9 cellular contexts compared by ENCODE assay signal in the genomic region with DNA sequence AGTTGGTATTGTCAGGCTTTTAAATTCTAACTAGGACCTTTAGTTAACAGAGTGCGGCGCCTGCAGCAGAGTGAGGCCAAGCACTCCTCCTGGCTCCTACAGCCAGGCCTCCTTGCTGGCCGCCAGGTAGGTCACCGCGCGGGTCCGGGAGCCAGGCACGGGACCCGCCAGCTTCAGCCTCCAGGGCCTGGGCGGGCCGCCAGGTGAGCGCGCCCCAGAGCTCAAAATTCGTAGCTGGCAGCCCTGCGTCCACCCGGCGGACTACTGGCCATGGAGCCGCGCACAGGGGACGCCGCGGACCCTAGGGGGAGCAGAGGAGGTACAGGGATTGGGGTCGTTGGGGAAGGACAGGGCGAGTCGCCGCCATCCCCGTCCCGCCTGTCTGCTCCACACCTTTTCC. TPM values are rescaled to one million over a fixed set of nuclear protein-coding genes. Genes with fewer than 3 reads are reported as not detected.
A peak's percentile ranks its signal among the peaks of the same experiment; 100 is the strongest.
DNase-seq lines count a peak whose midpoint lies in the region; ATAC-seq, FAIRE-seq and TF ChIP-seq lines count a peak whose summit lies in the region.
"Had no signal": no experiment of that assay in that cellular context is flagged by ENCODE, and none has a peak within 500 bp of the region (broad histone marks: within the 10 kb centered on the region; RNA-seq: fewer than 3 reads in every experiment).

A gene (plus strand): TSS at position 139 of the 400 bp plus-strand sequence. CDS start 132 bp downstream, at position 271.

- H3K36me3 ChIP-seq in esophagus squamous epithelium: no peaks in the 10 kb centered on the region
- no peaks in the 10 kb centered on the region for H3K36me3 ChIP-seq in pancreas

- intact Hi-C loops in Calu3 (cut with micrococcal nuclease; ENCODE audit: unreplicated experiment) (no loop called here), esophagus squamous epithelium (cut with DNase I) (no loop called here), pancreas (cut with DNase I) (no loop called here)

- H3K9me3 Mint-ChIP-seq in Calu3 (ENCODE audit: low read depth, unreplicated experiment): no peaks in the 10 kb centered on the region

- no peaks in the 10 kb centered on the region for H3K27me3 Mint-ChIP-seq in Calu3 (ENCODE audit: unreplicated experiment)

- peaks cover 42% of the 10 kb centered on the region for H3K36me3 Mint-ChIP-seq in Calu3 (ENCODE audit: insufficient read depth, unreplicated experiment)

- TF ChIP-seq POLR2A in esophagus squamous epithelium (IDR thresholded peaks at IDR 0.05): no peak

- POLR2A ChIA-PET in RWPE1 (lab: Yijun Ruan, JAX; ENCODE audit: low non-redundant PET): no interaction called here

- TF ChIP-seq CTCF in Calu3 (IDR thresholded peaks at IDR 0.05; ENCODE audit: unreplicated experiment) (no peak), RWPE1 (conservative IDR thresholded peaks at IDR 0.05; ENCODE audit: low read depth) (no peak), esophagus squamous epithelium (IDR thresholded peaks at IDR 0.05) (no peak), pancreas (IDR thresholded peaks at IDR 0.05) (no peak), GM13977 (IDR thresholded peaks at IDR 0.05; ENCODE audit: extremely low read depth, insufficient read depth, missing control alignments) (no peak)

- H3K4me1 ChIP-seq in esophagus squamous epithelium: peaks cover 0 to 33% (median 10%) of the 10 kb centered on the region in 3 donors
- no peaks in the 10 kb centered on the region for H3K4me1 ChIP-seq in pancreas

- ATAC-seq in pancreas: peak; percentile 47 to 59 (median 52)

- CTCF ChIA-PET in Calu3 (lab: Charles Lee) (no interaction called here), RWPE1 (lab: Yijun Ruan, JAX) (no interaction called here)

- H3K27ac ChIP-seq in RWPE1 (peak within 1 kb of the TSS; percentile 100), esophagus squamous epithelium (peak within 1 kb of the TSS; percentile 86 to 97 (median 93)), pancreas (peak within 1 kb of the TSS; percentile 68 to 93 (median 83))

- H3K4me1 Mint-ChIP-seq in Calu3 (ENCODE audit: low read depth, unreplicated experiment): peaks cover 31% of the 10 kb centered on the region

- peak within 1 kb of the TSS; percentile 94 for H3K4me3 Mint-ChIP-seq in Calu3 (ENCODE audit: low read depth, unreplicated experiment)

- H3K9me3 ChIP-seq in esophagus squamous epithelium (no peaks in the 10 kb centered on the region), pancreas (no peaks in the 10 kb centered on the region)

- DNase-seq in Calu3: peak; percentile 62
- DNase-seq in RWPE1 (ENCODE audit: low spot score): no peak
- no peak for DNase-seq in esophagus squamous epithelium (lab: John Stamatoyannopoulos, UW)
- peak; percentile 50 to 83 (median 72) for DNase-seq in pancreas
- no peak for DNase-seq in activated effector memory CD4-positive, alpha-beta T cell treated with Interleukin-2 at 50 U/mL for 16 hours
- DNase-seq in stimulated activated CD4-positive, alpha-beta T cell treated with anti-CD3 and anti-CD28 coated beads, Interleukin-12 subunit alpha, Interleukin-12 subunit beta, amount 100 ng/mL, for 4 hours: no peak
- no peak for DNase-seq in GM13977 (ENCODE audit: low spot score)
- DNase-seq in cerebellar nuclear complex (lab: John Stamatoyannopoulos, UW): no peak
- DNase-seq: activated CD8-positive, alpha-beta memory T cell treated with anti-CD3 and anti-CD28 coated beads, Interleukin-2, amount 50 U/mL, for 4 hours had no signal

- in situ Hi-C loops in GM13977 (cut with MboI; ENCODE audit: low pct_unique_long_range_greater_than_20kb, low sequenced_read_pairs, unreplicated experiment): no loop called here

- no peaks in the 10 kb centered on the region for H3K27me3 ChIP-seq in esophagus squamous epithelium
- no peaks in the 10 kb centered on the region for H3K27me3 ChIP-seq in pancreas

- WGBS in esophagus squamous epithelium, 2 donors: 67% methylated on average over 6 of the region's 28 CpGs; no CpG with 5 or more reads in 1 of the 2 donors
- WGBS in pancreas, 2 donors: 8 to 29% methylated on average over 28 of the region's 28 CpGs

- no peak for FAIRE-seq in pancreas (lab: Jason Lieb, UNC)

- peak within 1 kb of the TSS; percentile 35 to 68 (median 48) for H3K4me3 ChIP-seq in esophagus squamous epithelium
- H3K4me3 ChIP-seq in pancreas: peak within 1 kb of the TSS; percentile 7 to 43 (median 35)

- BruUV-seq in Calu3 (replicated peaks; lab: Mats Ljungman, UMichigan): no TSS peak

- H3K27ac Mint-ChIP-seq in Calu3 (ENCODE audit: unreplicated experiment): peak within 1 kb of the TSS; percentile 17

RNA-seq across cellular contexts. Expression of the gene that starts here (rescaled TPM):
- total RNA-seq in Calu3 (2022) (13.9 and 16.6 TPM in 2 replicates), esophagus squamous epithelium (10 to 100 TPM in 1 of 4 donors, 1 to 10 TPM in 3; 5.1 to 15.0 (median 8.5) TPM), pancreas (10 to 100 TPM in 1 of 6 donors, 1 to 10 TPM in 5; 6.8 to 12.7 (median 8.3) TPM)
- 10 to 100 TPM; 12.8 to 25.7 TPM for polyA plus RNA-seq in pancreas

Comparison
In these comparisons a context has a peak if more than half of its experiments do, and no peak if none do; other contexts are left out.
1. DNase-seq: peak in Calu3 (single experiment) and pancreas (6 of 6); none in RWPE1 (single experiment), esophagus squamous epithelium (single experiment), activated effector memory CD4-positive, alpha-beta T cell treated with Interleukin-2 at 50 U/mL for 16 hours (single experiment), stimulated activated CD4-positive, alpha-beta T cell treated with anti-CD3 and anti-CD28 coated beads, Interleukin-12 subunit alpha, Interleukin-12 subunit beta, amount 100 ng/mL, for 4 hours (single experiment), GM13977 (single experiment) and cerebellar nuclear complex (0 of 2).
2. Peak in every context shown above with its lines, with median percentiles within 50 percentile points of each other: H3K27ac ChIP-seq.